Comparison of ENCODE assay signal across 1 cellular context in the genomic region with DNA sequence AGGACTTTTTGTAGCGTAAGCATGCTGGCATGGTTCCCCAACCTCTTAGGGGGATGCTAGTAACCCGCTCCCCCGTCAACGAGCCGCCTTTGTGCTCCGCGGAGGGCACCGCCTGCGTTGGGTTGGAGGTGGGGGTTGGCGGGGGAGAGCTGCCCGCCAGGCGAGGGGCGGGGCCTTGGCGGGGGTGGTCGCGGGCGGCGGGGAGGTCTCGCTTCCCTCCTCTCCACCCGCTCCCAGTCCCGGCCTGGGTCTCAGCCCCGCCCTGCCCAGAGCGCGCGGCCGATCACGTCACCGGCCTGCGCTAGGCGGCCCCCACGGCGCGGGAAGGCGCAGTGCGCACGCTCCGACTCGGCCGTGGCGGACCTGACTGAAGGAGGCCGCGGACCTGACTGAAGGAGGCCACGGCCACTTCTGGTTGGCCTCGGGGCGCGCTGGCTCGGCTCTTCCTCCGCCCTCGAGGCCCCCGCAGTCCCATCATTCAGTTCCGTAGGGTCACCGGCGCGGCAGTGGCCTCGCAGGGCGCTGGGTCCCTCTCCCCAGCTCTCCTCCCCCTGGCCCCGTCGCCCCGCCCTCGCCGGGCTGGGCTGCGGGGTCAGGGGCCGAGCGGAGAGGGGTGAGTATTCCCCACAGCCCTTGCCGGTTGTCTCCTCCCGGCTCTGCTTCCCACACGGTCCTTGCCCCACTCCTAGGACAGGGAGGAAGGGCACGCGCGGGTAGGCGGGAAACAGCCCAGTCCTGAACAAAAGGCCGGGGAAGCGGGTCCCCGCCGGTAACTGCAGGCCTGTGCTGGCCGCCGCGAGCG.
A peak's percentile ranks its signal among the peaks of the same experiment; 100 is the strongest.
TF ChIP-seq lines count a peak whose summit lies in the region.

Gene ATG10 (plus strand): TSS at position 330 of the 802 bp plus-strand sequence. CDS start 15,548 bp downstream, outside the sequence.

TF ChIP-seq in HEK293, 187 proteins besides CTCF, POLR2A, EP300 and RAD21 (continued from another document and continues in another):
- TF ChIP-seq, protein P1, sequence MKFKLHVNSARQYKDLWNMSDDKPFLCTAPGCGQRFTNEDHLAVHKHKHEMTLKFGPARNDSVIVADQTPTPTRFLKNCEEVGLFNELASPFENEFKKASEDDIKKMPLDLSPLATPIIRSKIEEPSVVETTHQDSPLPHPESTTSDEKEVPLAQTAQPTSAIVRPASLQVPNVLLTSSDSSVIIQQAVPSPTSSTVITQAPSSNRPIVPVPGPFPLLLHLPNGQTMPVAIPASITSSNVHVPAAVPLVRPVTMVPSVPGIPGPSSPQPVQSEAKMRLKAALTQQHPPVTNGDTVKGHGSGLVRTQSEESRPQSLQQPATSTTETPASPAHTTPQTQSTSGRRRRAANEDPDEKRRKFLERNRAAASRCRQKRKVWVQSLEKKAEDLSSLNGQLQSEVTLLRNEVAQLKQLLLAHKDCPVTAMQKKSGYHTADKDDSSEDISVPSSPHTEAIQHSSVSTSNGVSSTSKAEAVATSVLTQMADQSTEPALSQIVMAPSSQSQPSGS (tag by site-specific recombination; IDR thresholded peaks at IDR 0.05; ENCODE audit: low read depth) = peak; percentile 79
- TF ChIP-seq ZSCAN23 (tag by site-specific recombination; IDR thresholded peaks at IDR 0.05) = no peak
- TF ChIP-seq ZNF132 (tag by site-specific recombination; IDR thresholded peaks at IDR 0.05; ENCODE audit: borderline replicate concordance) = no peak
- peak; percentile 21; the same call in 1 of the 2 replicates for TF ChIP-seq ZSCAN30 (tag by site-specific recombination; IDR thresholded peaks at IDR 0.05)
- peak; percentile 81 for TF ChIP-seq ZNF335 (tag by site-specific recombination; conservative IDR thresholded peaks at IDR 0.05)
- TF ChIP-seq ZNF449 (tag by site-specific recombination; IDR thresholded peaks at IDR 0.05) = peak; percentile 43; the same call in 1 of the 2 replicates
- no peak for TF ChIP-seq ZSCAN4 (tag by site-specific recombination; IDR thresholded peaks at IDR 0.05)
- no peak for TF ChIP-seq ZNF701 (tag by site-specific recombination; IDR thresholded peaks at IDR 0.05)
- TF ChIP-seq ZNF654 (tag by site-specific recombination; IDR thresholded peaks at IDR 0.05; ENCODE audit: low read depth) = no peak
- no peak for TF ChIP-seq ZNF140 (tag by site-specific recombination; IDR thresholded peaks at IDR 0.05)
- TF ChIP-seq ZNF776 (tag by site-specific recombination; IDR thresholded peaks at IDR 0.05; ENCODE audit: borderline replicate concordance) = no peak
- no peak for TF ChIP-seq SCRT2 (tag by site-specific recombination; IDR thresholded peaks at IDR 0.05)
- no peak for TF ChIP-seq ZNF280D (tag by site-specific recombination; IDR thresholded peaks at IDR 0.05)
- TF ChIP-seq, protein P2, sequence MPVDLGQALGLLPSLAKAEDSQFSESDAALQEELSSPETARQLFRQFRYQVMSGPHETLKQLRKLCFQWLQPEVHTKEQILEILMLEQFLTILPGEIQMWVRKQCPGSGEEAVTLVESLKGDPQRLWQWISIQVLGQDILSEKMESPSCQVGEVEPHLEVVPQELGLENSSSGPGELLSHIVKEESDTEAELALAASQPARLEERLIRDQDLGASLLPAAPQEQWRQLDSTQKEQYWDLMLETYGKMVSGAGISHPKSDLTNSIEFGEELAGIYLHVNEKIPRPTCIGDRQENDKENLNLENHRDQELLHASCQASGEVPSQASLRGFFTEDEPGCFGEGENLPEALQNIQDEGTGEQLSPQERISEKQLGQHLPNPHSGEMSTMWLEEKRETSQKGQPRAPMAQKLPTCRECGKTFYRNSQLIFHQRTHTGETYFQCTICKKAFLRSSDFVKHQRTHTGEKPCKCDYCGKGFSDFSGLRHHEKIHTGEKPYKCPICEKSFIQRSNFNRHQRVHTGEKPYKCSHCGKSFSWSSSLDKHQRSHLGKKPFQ (tag by site-specific recombination; IDR thresholded peaks at IDR 0.05) = no peak
- TF ChIP-seq ZFHX2 (tag by site-specific recombination; conservative IDR thresholded peaks at IDR 0.05) = peak; percentile 82
- TF ChIP-seq KLF16 (tag by site-specific recombination; IDR thresholded peaks at IDR 0.05) = no peak
- TF ChIP-seq KLF17 (tag by site-specific recombination; IDR thresholded peaks at IDR 0.05) = peak; percentile 56; the same call in 1 of the 2 replicates
- no peak for TF ChIP-seq IKZF3 (tag by site-specific recombination; IDR thresholded peaks at IDR 0.05)
- no peak; the same call in 1 of the 2 replicates for TF ChIP-seq PRDM4 (tag by site-specific recombination; IDR thresholded peaks at IDR 0.05)
- TF ChIP-seq, protein P3, sequence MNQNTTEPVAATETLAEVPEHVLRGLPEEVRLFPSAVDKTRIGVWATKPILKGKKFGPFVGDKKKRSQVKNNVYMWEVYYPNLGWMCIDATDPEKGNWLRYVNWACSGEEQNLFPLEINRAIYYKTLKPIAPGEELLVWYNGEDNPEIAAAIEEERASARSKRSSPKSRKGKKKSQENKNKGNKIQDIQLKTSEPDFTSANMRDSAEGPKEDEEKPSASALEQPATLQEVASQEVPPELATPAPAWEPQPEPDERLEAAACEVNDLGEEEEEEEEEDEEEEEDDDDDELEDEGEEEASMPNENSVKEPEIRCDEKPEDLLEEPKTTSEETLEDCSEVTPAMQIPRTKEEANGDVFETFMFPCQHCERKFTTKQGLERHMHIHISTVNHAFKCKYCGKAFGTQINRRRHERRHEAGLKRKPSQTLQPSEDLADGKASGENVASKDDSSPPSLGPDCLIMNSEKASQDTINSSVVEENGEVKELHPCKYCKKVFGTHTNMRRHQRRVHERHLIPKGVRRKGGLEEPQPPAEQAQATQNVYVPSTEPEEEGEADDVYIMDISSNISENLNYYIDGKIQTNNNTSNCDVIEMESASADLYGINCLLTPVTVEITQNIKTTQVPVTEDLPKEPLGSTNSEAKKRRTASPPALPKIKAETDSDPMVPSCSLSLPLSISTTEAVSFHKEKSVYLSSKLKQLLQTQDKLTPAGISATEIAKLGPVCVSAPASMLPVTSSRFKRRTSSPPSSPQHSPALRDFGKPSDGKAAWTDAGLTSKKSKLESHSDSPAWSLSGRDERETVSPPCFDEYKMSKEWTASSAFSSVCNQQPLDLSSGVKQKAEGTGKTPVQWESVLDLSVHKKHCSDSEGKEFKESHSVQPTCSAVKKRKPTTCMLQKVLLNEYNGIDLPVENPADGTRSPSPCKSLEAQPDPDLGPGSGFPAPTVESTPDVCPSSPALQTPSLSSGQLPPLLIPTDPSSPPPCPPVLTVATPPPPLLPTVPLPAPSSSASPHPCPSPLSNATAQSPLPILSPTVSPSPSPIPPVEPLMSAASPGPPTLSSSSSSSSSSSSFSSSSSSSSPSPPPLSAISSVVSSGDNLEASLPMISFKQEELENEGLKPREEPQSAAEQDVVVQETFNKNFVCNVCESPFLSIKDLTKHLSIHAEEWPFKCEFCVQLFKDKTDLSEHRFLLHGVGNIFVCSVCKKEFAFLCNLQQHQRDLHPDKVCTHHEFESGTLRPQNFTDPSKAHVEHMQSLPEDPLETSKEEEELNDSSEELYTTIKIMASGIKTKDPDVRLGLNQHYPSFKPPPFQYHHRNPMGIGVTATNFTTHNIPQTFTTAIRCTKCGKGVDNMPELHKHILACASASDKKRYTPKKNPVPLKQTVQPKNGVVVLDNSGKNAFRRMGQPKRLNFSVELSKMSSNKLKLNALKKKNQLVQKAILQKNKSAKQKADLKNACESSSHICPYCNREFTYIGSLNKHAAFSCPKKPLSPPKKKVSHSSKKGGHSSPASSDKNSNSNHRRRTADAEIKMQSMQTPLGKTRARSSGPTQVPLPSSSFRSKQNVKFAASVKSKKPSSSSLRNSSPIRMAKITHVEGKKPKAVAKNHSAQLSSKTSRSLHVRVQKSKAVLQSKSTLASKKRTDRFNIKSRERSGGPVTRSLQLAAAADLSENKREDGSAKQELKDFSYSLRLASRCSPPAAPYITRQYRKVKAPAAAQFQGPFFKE (tag by site-specific recombination; IDR thresholded peaks at IDR 0.05; ENCODE audit: borderline replicate concordance) = no peak; the same call in 1 of the 2 replicates
- TF ChIP-seq ZNF138 (tag by site-specific recombination; IDR thresholded peaks at IDR 0.05; ENCODE audit: borderline replicate concordance) = no peak
- no peak for TF ChIP-seq ZNF707 (tag by site-specific recombination; IDR thresholded peaks at IDR 0.05)
- peak; percentile 27; the same call in 1 of the 2 replicates for TF ChIP-seq WT1 (tag by site-specific recombination; IDR thresholded peaks at IDR 0.05)
- TF ChIP-seq ZNF473 (tag by site-specific recombination; IDR thresholded peaks at IDR 0.05) = no peak
- no peak for TF ChIP-seq ZNF624 (tag by site-specific recombination; IDR thresholded peaks at IDR 0.05)
- TF ChIP-seq KLF1 (tag by site-specific recombination; IDR thresholded peaks at IDR 0.05) = peak; percentile 6; the same call in 1 of the 2 replicates
- TF ChIP-seq TCF7L2 (IDR thresholded peaks at IDR 0.05; ENCODE audit: borderline replicate concordance, low read depth, low read length) = no peak
- TF ChIP-seq ZNF2 (tag by site-specific recombination; IDR thresholded peaks at IDR 0.05) = peak; percentile 54
- TF ChIP-seq ZNF521 (tag by site-specific recombination; IDR thresholded peaks at IDR 0.05) = no peak
- no peak for TF ChIP-seq ZNF530 (tag by site-specific recombination; IDR thresholded peaks at IDR 0.05; ENCODE audit: low read depth)
- TF ChIP-seq ZNF404 (tag by site-specific recombination; IDR thresholded peaks at IDR 0.05) = no peak
- TF ChIP-seq GLI2 (tag by site-specific recombination; IDR thresholded peaks at IDR 0.05; ENCODE audit: borderline replicate concordance, low read depth) = no peak
- TF ChIP-seq ZNF362 (tag by site-specific recombination; IDR thresholded peaks at IDR 0.05) = 0 out of 2 replicates have a peak, but pooled peaks have one; percentile 9
- no peak for TF ChIP-seq ZNF23 (tag by site-specific recombination; IDR thresholded peaks at IDR 0.05; ENCODE audit: borderline replicate concordance)
